Comparison of ENCODE assay signal across 1 cellular context in the genomic region with DNA sequence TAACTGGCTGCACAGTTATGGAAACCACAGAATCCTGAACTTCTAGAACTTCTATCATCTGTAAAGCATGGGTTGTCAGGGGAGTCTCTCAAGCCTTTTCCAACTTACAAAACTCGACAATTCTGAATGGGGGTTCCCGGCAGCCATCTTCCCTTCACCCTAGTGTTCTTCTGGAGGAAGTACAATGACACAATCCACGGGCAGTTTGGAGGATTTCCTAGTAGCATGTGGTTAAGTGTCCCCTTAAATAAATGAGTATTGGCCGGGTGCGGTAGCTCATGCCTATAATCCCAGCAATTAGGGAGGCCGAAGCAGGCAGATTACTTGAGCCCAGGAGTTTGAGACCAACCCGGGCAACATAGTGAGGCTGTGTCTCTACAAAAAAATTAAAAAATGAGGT.
A peak's percentile ranks its signal among the peaks of the same experiment; 100 is the strongest.
TF ChIP-seq lines count a peak whose summit lies in the region.

No MANE protein-coding gene starts in this region.

TF ChIP-seq in GM12878, 131 proteins besides CTCF, POLR2A, EP300 and RAD21:
- TF ChIP-seq, protein P1, sequence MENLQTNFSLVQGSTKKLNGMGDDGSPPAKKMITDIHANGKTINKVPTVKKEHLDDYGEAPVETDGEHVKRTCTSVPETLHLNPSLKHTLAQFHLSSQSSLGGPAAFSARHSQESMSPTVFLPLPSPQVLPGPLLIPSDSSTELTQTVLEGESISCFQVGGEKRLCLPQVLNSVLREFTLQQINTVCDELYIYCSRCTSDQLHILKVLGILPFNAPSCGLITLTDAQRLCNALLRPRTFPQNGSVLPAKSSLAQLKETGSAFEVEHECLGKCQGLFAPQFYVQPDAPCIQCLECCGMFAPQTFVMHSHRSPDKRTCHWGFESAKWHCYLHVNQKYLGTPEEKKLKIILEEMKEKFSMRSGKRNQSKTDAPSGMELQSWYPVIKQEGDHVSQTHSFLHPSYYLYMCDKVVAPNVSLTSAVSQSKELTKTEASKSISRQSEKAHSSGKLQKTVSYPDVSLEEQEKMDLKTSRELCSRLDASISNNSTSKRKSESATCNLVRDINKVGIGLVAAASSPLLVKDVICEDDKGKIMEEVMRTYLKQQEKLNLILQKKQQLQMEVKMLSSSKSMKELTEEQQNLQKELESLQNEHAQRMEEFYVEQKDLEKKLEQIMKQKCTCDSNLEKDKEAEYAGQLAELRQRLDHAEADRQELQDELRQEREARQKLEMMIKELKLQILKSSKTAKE (IDR thresholded peaks at IDR 0.05; ENCODE audit: low read depth, poor library complexity, severe bottlenecking): peak; percentile 46
- 0 out of 2 replicates have a peak, but pooled peaks have one; percentile 36 for TF ChIP-seq HDGF (IDR thresholded peaks at IDR 0.05)
- peak; percentile 28; the same call in 1 of the 2 replicates for TF ChIP-seq ATF7 (IDR thresholded peaks at IDR 0.05; ENCODE audit: low read depth)
- TF ChIP-seq ZNF274 (IDR thresholded peaks at IDR 0.05; ENCODE audit: insufficient read depth, insufficient read length): no peak
- TF ChIP-seq, protein P2, sequence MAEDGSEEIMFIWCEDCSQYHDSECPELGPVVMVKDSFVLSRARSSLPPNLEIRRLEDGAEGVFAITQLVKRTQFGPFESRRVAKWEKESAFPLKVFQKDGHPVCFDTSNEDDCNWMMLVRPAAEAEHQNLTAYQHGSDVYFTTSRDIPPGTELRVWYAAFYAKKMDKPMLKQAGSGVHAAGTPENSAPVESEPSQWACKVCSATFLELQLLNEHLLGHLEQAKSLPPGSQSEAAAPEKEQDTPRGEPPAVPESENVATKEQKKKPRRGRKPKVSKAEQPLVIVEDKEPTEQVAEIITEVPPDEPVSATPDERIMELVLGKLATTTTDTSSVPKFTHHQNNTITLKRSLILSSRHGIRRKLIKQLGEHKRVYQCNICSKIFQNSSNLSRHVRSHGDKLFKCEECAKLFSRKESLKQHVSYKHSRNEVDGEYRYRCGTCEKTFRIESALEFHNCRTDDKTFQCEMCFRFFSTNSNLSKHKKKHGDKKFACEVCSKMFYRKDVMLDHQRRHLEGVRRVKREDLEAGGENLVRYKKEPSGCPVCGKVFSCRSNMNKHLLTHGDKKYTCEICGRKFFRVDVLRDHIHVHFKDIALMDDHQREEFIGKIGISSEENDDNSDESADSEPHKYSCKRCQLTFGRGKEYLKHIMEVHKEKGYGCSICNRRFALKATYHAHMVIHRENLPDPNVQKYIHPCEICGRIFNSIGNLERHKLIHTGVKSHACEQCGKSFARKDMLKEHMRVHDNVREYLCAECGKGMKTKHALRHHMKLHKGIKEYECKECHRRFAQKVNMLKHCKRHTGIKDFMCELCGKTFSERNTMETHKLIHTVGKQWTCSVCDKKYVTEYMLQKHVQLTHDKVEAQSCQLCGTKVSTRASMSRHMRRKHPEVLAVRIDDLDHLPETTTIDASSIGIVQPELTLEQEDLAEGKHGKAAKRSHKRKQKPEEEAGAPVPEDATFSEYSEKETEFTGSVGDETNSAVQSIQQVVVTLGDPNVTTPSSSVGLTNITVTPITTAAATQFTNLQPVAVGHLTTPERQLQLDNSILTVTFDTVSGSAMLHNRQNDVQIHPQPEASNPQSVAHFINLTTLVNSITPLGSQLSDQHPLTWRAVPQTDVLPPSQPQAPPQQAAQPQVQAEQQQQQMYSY (CRISPR knock-in tag; IDR thresholded peaks at IDR 0.05): no peak
- no peak for TF ChIP-seq TCF12 (IDR thresholded peaks at IDR 0.05; ENCODE audit: low read depth, low read length)
- TF ChIP-seq CREB1 (IDR thresholded peaks at IDR 0.05; ENCODE audit: low read depth): no peak
- TF ChIP-seq, protein P3, sequence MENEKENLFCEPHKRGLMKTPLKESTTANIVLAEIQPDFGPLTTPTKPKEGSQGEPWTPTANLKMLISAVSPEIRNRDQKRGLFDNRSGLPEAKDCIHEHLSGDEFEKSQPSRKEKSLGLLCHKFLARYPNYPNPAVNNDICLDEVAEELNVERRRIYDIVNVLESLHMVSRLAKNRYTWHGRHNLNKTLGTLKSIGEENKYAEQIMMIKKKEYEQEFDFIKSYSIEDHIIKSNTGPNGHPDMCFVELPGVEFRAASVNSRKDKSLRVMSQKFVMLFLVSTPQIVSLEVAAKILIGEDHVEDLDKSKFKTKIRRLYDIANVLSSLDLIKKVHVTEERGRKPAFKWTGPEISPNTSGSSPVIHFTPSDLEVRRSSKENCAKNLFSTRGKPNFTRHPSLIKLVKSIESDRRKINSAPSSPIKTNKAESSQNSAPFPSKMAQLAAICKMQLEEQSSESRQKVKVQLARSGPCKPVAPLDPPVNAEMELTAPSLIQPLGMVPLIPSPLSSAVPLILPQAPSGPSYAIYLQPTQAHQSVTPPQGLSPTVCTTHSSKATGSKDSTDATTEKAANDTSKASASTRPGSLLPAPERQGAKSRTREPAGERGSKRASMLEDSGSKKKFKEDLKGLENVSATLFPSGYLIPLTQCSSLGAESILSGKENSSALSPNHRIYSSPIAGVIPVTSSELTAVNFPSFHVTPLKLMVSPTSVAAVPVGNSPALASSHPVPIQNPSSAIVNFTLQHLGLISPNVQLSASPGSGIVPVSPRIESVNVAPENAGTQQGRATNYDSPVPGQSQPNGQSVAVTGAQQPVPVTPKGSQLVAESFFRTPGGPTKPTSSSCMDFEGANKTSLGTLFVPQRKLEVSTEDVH (IDR thresholded peaks at IDR 0.05; ENCODE audit: low read depth, partially characterized antibody): no peak
- TF ChIP-seq ATF2 (IDR thresholded peaks at IDR 0.05; ENCODE audit: low read length): peak; percentile 38; the same call in 1 of the 2 replicates
- TF ChIP-seq YY1 (IDR thresholded peaks at IDR 0.05; ENCODE audit: low read depth, low read length): peak; percentile 96
- TF ChIP-seq RUNX3 (IDR thresholded peaks at IDR 0.05; ENCODE audit: low read length): peak; percentile 66
- no peak for TF ChIP-seq POLR2AphosphoS5 (IDR thresholded peaks at IDR 0.05; ENCODE audit: low read length)
